ENCODE assay signal across 25 cellular contexts in genomic region chrX:74370482-74370881, GRCh38. TPM values are rescaled to one million over a fixed set of nuclear protein-coding genes. Genes with fewer than 3 reads are reported as not detected.
"Had no signal": no experiment of that assay in that cellular context is flagged by ENCODE, and none has a peak within 500 bp of the region (broad histone marks: within the 10 kb centered on the region; RNA-seq: fewer than 3 reads in every experiment).

No MANE protein-coding gene starts in this region.

- H3K36me3 ChIP-seq: colonic mucosa, esophagus squamous epithelium, heart right ventricle, prostate gland, right atrium auricular region, tibial artery had no signal

- H3K4me1 ChIP-seq: colonic mucosa, esophagus squamous epithelium, heart right ventricle, prostate gland, right atrium auricular region, testis, tibial artery had no signal

- H3K9me3 ChIP-seq: colonic mucosa, esophagus squamous epithelium, heart right ventricle, mucosa of descending colon, prostate gland, right atrium auricular region, testis, tibial artery had no signal

- ATAC-seq: heart right ventricle; left colon; left ventricle myocardium superior; mucosa of descending colon; natural killer cell treated with Interleukin-12 subunit alpha and Interleukin-12 subunit beta and Interleukin-15 and Interleukin-18, amount 100 ng/mL, for 72 hours; sciatic nerve; stimulated activated effector memory CD8-positive, alpha-beta T cell treated with anti-CD3 and anti-CD28 coated beads, Interleukin-12 subunit alpha, Interleukin-12 subunit beta, amount 100 ng/mL, for 72 hours; stimulated activated naive CD8-positive, alpha-beta T cell treated with anti-CD3 and anti-CD28 coated beads, Interleukin-15, Interleukin-2, amounts not matched to agents 100 U/mL and 50 U/mL, for 24 hours had no signal

- H3K27me3 ChIP-seq: colonic mucosa, esophagus squamous epithelium, right atrium auricular region, testis, tibial artery had no signal

- H3K27ac ChIP-seq: colonic mucosa, esophagus squamous epithelium, heart right ventricle, prostate gland, right atrium auricular region, testis, tibial artery had no signal

- H3K4me3 ChIP-seq: colonic mucosa, esophagus squamous epithelium, heart right ventricle, mucosa of descending colon, prostate gland, right atrium auricular region, testis, tibial artery had no signal

- DNase-seq: colonic mucosa; effector CD8-positive, alpha-beta T cell; endodermal cell; erythroblast; esophagus squamous epithelium; foreskin melanocyte; glutamatergic neuron; heart right ventricle; hippocampal formation; left colon; left ventricle myocardium superior; mesenchymal stem cell; mucosa of descending colon; naive B cell; stimulated activated CD4-positive, alpha-beta T cell treated with anti-CD3 and anti-CD28 coated beads, Interleukin-2, amount 100 ng/mL, for 24 hours; stimulated activated CD4-positive, alpha-beta T cell treated with anti-CD3 and anti-CD28 coated beads, Interleukin-4, amount 100 ng/mL, for 24 hours; stimulated activated naive CD8-positive, alpha-beta T cell treated with anti-CD3 and anti-CD28 coated beads, Interleukin-15, Interleukin-2, amounts not matched to agents 100 U/mL and 50 U/mL, for 24 hours; substantia nigra; testis; tibial artery had no signal

RNA-seq across cellular contexts. Expression of gene SLC16A2, which starts 50.8 kb away (rescaled TPM):
- total RNA-seq: natural killer cell treated with Interleukin-12 subunit alpha and Interleukin-12 subunit beta and Interleukin-15 and Interleukin-18, amount 100 ng/mL, for 72 hours had no signal
